Comparison of ENCODE assay signal across 8 cellular contexts in the genomic region with DNA sequence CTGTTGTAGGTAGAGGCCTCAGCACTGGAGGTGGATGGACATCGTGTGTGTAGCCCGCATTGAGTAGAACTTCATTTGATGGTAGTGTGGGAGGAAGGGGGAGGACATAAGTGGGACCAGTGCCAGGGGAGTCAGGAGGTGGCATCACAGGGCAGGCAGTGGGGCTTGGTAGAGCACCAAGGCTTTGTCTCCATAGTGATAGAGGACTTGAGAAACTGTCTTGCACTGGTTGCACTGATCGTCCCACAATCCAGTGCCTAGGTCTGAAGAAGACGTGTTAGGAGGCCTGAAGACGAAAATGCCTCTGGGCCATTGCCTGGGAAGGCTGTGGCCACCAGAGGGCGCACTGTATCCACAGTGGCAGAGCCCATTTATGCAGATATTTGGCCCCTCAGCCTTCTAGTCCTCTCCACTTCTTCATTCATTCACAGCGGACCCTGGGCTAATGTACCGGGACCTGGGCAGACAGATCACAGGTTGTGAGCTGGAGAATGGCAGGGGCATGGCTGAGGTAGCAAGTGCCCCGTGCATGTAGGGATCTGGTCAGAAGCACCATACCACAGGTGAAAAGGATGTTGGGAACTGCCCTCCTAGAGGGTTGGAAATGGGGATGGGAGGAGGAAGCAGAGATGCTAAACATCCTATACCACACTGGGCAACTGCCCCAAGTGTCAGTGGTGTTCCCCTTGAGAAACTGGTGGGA.
DNase-seq lines count a peak whose midpoint lies in the region; ATAC-seq and TF ChIP-seq lines count a peak whose summit lies in the region.

No MANE protein-coding gene starts in this region.

- no peak overlapping the region for H3K4me3 Mint-ChIP-seq in neural crest cell
- no peak overlapping the region for H3K4me3 Mint-ChIP-seq in stimulated activated naive CD8-positive, alpha-beta T cell treated with anti-CD3 and anti-CD28 coated beads, Interleukin-15, amount 100 ng/mL, for 72 hours

- peaks cover 3% of the 10 kb centered on the region for H3K36me3 Mint-ChIP-seq in neural crest cell (ENCODE audit: low read depth)

- peak; percentile 80 for ATAC-seq in stimulated activated naive CD8-positive, alpha-beta T cell treated with anti-CD3 and anti-CD28 coated beads, Interleukin-15, amount 100 ng/mL, for 72 hours
- ATAC-seq in HG03565 (IDR thresholded peaks at IDR 0.05; ENCODE audit: unreplicated experiment), result no peak

- TF ChIP-seq CTCF in GM10266 (IDR thresholded peaks at IDR 0.05; ENCODE audit: control insufficient read depth, insufficient read depth, low read depth, missing control alignments) (peak; percentile 98), neural crest cell (conservative IDR thresholded peaks at IDR 0.05) (peak; percentile 99)

- H3K27me3 Mint-ChIP-seq in neural crest cell (ENCODE audit: low read depth), result peaks cover 7% of the 10 kb centered on the region
- H3K27me3 Mint-ChIP-seq in stimulated activated naive CD8-positive, alpha-beta T cell treated with anti-CD3 and anti-CD28 coated beads, Interleukin-15, amount 100 ng/mL, for 72 hours, result no peaks in the 10 kb centered on the region

- H3K4me1 Mint-ChIP-seq in neural crest cell, result peaks cover 6% of the 10 kb centered on the region
- H3K4me1 Mint-ChIP-seq in stimulated activated naive CD8-positive, alpha-beta T cell treated with anti-CD3 and anti-CD28 coated beads, Interleukin-15, amount 100 ng/mL, for 72 hours, result no peaks in the 10 kb centered on the region

- DNase-seq in GM10266 (ENCODE audit: extremely low spot score) (peak; percentile 84), Kasumi-1 (lab: John Stamatoyannopoulos, UW) (peak; percentile 77 to 83), RKO (ENCODE audit: low spot score) (peak; percentile 79), activated T-helper 1 cell treated with Interleukin-2 at 50 U/mL for 16 hours (ENCODE audit: low read depth) (peak; percentile 68), fibroblast of peridontal ligament (ENCODE audit: extremely low read depth) (peak; percentile 86), neural crest cell (ENCODE audit: low read depth, low spot score) (peak; percentile 92)
- DNase-seq in stimulated activated naive CD8-positive, alpha-beta T cell treated with anti-CD3 and anti-CD28 coated beads, Interleukin-15, amount 100 ng/mL, for 72 hours, result peak; percentile 79 to 80

- no peak overlapping the region for H3K27ac Mint-ChIP-seq in neural crest cell (ENCODE audit: unreplicated experiment)
- no peak overlapping the region for H3K27ac Mint-ChIP-seq in stimulated activated naive CD8-positive, alpha-beta T cell treated with anti-CD3 and anti-CD28 coated beads, Interleukin-15, amount 100 ng/mL, for 72 hours

- no peaks in the 10 kb centered on the region for H3K9me3 Mint-ChIP-seq in neural crest cell
- no peaks in the 10 kb centered on the region for H3K9me3 Mint-ChIP-seq in stimulated activated naive CD8-positive, alpha-beta T cell treated with anti-CD3 and anti-CD28 coated beads, Interleukin-15, amount 100 ng/mL, for 72 hours
